In the genomic region with DNA sequence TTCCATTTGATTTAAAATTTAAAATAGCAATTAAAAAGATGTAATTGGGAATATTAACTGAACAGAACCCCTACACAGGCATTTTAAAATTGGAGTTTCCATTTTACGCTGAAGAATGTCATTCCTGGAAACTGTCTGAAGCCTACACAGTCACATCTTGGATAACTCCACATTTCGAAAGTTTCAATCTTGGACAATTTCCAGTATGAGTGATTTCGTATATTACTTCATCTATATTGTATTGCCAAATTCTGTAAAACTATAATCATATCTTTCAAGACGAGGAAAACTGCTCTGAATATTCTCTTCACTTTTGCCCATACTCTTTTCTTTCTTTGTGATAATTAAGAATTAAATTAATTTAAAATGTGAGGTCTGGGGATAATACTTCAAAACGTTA, we compare ENCODE assay signal across 1 cellular context.
TF ChIP-seq lines count a peak whose summit lies in the region.

No MANE protein-coding gene starts in this region.

TF ChIP-seq in IMR-90, 13 proteins besides CTCF, POLR2A, EP300 and RAD21 (continued from another document):
- TF ChIP-seq, protein P1, sequence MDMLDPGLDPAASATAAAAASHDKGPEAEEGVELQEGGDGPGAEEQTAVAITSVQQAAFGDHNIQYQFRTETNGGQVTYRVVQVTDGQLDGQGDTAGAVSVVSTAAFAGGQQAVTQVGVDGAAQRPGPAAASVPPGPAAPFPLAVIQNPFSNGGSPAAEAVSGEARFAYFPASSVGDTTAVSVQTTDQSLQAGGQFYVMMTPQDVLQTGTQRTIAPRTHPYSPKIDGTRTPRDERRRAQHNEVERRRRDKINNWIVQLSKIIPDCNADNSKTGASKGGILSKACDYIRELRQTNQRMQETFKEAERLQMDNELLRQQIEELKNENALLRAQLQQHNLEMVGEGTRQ (IDR thresholded peaks at IDR 0.05; ENCODE audit: low read depth, low read length): no peak
- TF ChIP-seq, protein P2, sequence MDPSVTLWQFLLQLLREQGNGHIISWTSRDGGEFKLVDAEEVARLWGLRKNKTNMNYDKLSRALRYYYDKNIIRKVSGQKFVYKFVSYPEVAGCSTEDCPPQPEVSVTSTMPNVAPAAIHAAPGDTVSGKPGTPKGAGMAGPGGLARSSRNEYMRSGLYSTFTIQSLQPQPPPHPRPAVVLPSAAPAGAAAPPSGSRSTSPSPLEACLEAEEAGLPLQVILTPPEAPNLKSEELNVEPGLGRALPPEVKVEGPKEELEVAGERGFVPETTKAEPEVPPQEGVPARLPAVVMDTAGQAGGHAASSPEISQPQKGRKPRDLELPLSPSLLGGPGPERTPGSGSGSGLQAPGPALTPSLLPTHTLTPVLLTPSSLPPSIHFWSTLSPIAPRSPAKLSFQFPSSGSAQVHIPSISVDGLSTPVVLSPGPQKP (IDR thresholded peaks at IDR 0.05; ENCODE audit: borderline replicate concordance, low read depth, low read length): no peak
- TF ChIP-seq MAFK (IDR thresholded peaks at IDR 0.05; ENCODE audit: low read depth, low read length) (no peak), BHLHE40 (IDR thresholded peaks at IDR 0.05; ENCODE audit: low read depth, low read length) (no peak), RCOR1 (IDR thresholded peaks at IDR 0.05; ENCODE audit: insufficient replicate concordance, low read length) (no peak), NFE2L2 (IDR thresholded peaks at IDR 0.05; ENCODE audit: low read depth, low read length) (no peak), RFX5 (IDR thresholded peaks at IDR 0.05; ENCODE audit: low read depth, low read length) (no peak), MXI1 (IDR thresholded peaks at IDR 0.05; ENCODE audit: borderline replicate concordance, low read depth, low read length) (no peak), CHD1 (IDR thresholded peaks at IDR 0.05; ENCODE audit: low read depth, low read length) (no peak), SMC3 (IDR thresholded peaks at IDR 0.05; ENCODE audit: low read depth, low read length) (no peak), MAZ (IDR thresholded peaks at IDR 0.05; ENCODE audit: borderline replicate concordance, low read depth, low read length) (no peak), CEBPB (IDR thresholded peaks at IDR 0.05; ENCODE audit: low read depth, low read length) (no peak)
